16 cellular contexts compared by ENCODE assay signal in the genomic region with DNA sequence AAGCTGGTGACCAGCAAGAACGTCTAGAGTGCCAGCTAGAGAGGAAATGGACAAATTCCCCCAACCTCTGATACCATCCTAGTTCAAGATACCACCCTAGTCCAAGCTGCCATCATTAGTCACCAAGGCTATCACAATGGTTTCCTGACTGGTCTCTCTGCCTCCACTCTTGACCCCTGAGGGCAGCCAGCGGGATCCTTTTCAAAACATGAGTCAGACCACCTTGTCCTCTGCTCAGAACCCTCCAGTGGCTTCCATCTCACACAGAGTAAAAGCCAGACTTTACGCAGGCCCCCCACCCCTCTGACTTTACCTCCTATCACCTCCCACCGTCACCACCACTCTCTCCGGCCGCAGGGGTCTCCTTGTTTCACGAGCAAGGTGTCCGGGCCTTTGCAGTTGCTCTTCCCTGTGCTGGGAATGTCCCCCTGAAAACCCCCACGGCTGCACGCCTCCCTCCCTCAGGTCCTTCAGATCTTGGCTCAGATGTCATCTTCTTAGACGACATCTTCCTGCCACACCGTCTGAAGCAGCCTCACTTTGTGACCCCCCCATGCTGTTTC. TPM values are rescaled to one million over a fixed set of nuclear protein-coding genes. Genes with fewer than 3 reads are reported as not detected.
A peak's percentile ranks its signal among the peaks of the same experiment; 100 is the strongest.
DNase-seq lines count a peak whose midpoint lies in the region; ATAC-seq, FAIRE-seq and TF ChIP-seq lines count a peak whose summit lies in the region.
"Had no signal": no experiment of that assay in that cellular context is flagged by ENCODE, and none has a peak within 500 bp of the region (broad histone marks: within the 10 kb centered on the region; RNA-seq: fewer than 3 reads in every experiment).

No MANE protein-coding gene starts in this region.

- no peak for TF ChIP-seq CTCF in HEK293 (tag by site-specific recombination; IDR thresholded peaks at IDR 0.05)
- no peak for TF ChIP-seq CTCF in astrocyte (IDR thresholded peaks at IDR 0.05; ENCODE audit: insufficient read depth, low read depth, low read length)
- no peak for TF ChIP-seq CTCF in GM10248 (IDR thresholded peaks at IDR 0.05; ENCODE audit: control extremely low read depth, extremely low read depth, low read depth, missing control alignments)
- TF ChIP-seq CTCF in stomach (IDR thresholded peaks at IDR 0.05) = no peak

- no peak overlapping the region for H3K9ac ChIP-seq in astrocyte (ENCODE audit: low read length)

- no peak for FAIRE-seq in astrocyte (lab: Jason Lieb, UNC)
- FAIRE-seq: small intestine had no signal

- no peak overlapping the region for H3K4me3 Mint-ChIP-seq in CD4-positive, alpha-beta memory T cell
- H3K4me3 Mint-ChIP-seq in astrocyte (ENCODE audit: unreplicated experiment) = peak overlapping the region; percentile 60
- H3K4me3 Mint-ChIP-seq: mesothelial cell of epicardium had no signal

- H3K36me3 Mint-ChIP-seq in CD4-positive, alpha-beta memory T cell = peaks cover 67 to 85% of the 10 kb centered on the region in 2 donors
- peaks cover 42% of the 10 kb centered on the region for H3K36me3 Mint-ChIP-seq in astrocyte (ENCODE audit: low read depth, unreplicated experiment)

- peaks cover 4 to 12% (median 7%) of the 10 kb centered on the region in 4 donors for H3K4me1 Mint-ChIP-seq in CD4-positive, alpha-beta memory T cell
- H3K4me1 Mint-ChIP-seq in astrocyte (ENCODE audit: low read depth, unreplicated experiment) = peaks cover 11% of the 10 kb centered on the region

- H3K4me3 ChIP-seq in CD4-positive, alpha-beta memory T cell (ENCODE audit: low read length in 2 of 2) = no peak overlapping the region
- no peak overlapping the region for H3K4me3 ChIP-seq in HEK293 (ENCODE audit: low read depth, low read length)
- no peak overlapping the region for H3K4me3 ChIP-seq in astrocyte (ENCODE audit: insufficient read depth, low read depth, low read length)
- H3K4me3 ChIP-seq in stomach = no peak overlapping the region
- H3K4me3 ChIP-seq: ovary had no signal

- POLR2A ChIA-PET in CD4-positive, alpha-beta memory T cell (lab: Charles Lee; ENCODE audit: partially characterized antibody) = no interaction called here
- POLR2A ChIA-PET in HEK293 (lab: Yijun Ruan, JAX) = no interaction called here
- POLR2A ChIA-PET in GM10248 (lab: Yijun Ruan, JAX) = no interaction called here

- H4K20me1 ChIP-seq in astrocyte (ENCODE audit: insufficient read depth, low read length) = peaks cover 30% of the 10 kb centered on the region

- H3K27ac ChIP-seq in CD4-positive, alpha-beta memory T cell (ENCODE audit: low read depth, low read length) = no peak overlapping the region
- H3K27ac ChIP-seq in HEK293 (ENCODE audit: extremely low read depth, low read depth, low read length) (no peak overlapping the region), astrocyte (ENCODE audit: low read depth, low read length) (no peak overlapping the region), stomach (no peak overlapping the region)
- H3K27ac ChIP-seq: epithelial cell of prostate, ovary had no signal

- no peak for TF ChIP-seq POLR2A in stomach (IDR thresholded peaks at IDR 0.05)

- no peak for TF ChIP-seq EP300 in stomach (IDR thresholded peaks at IDR 0.05)

- no peaks in the 10 kb centered on the region for H3K9me3 ChIP-seq in CD4-positive, alpha-beta memory T cell (ENCODE audit: control insufficient read depth in 1 of 2, low read length in 2 of 2)
- no peaks in the 10 kb centered on the region for H3K9me3 ChIP-seq in HEK293 (ENCODE audit: control insufficient read depth, insufficient read depth, low read depth, low read length)
- H3K9me3 ChIP-seq in astrocyte (ENCODE audit: insufficient read depth, low read depth, low read length) = no peaks in the 10 kb centered on the region
- H3K9me3 ChIP-seq in stomach = no peaks in the 10 kb centered on the region
- H3K9me3 ChIP-seq: BE2C, ovary had no signal

- peak overlapping the region; percentile 28 for H3K4me2 ChIP-seq in astrocyte (ENCODE audit: low read length)

- CTCF ChIA-PET in CD4-positive, alpha-beta memory T cell (lab: Charles Lee; ENCODE audit: partially characterized antibody) = interaction anchor here (1.6 to 2.7 kb wide), 2 partner anchors 11 to 137 kb away, joined by 3 to 7 read pairs; no protein-coding TSS in a partner anchor
- CTCF ChIA-PET in HEK293 (lab: Yijun Ruan, JAX) (interaction anchor here (1.5 kb wide), 1 partner anchor 10 kb away, joined by 10 read pairs; no protein-coding TSS in a partner anchor), GM10248 (lab: Yijun Ruan, JAX) (interaction anchor here (1.4 to 1.5 kb wide), 3 partner anchors 10 to 137 kb away, joined by 3 to 5 read pairs (median 3); no protein-coding TSS in a partner anchor)

- no peak for ATAC-seq in GM18870 (IDR thresholded peaks at IDR 0.05; ENCODE audit: unreplicated experiment)

- H3K27me3 ChIP-seq in CD4-positive, alpha-beta memory T cell (ENCODE audit: insufficient read depth, low read length) = no peaks in the 10 kb centered on the region
- H3K27me3 ChIP-seq in astrocyte (ENCODE audit: insufficient read depth, low read length) (no peaks in the 10 kb centered on the region), stomach (no peaks in the 10 kb centered on the region)
- H3K27me3 ChIP-seq: BE2C, ovary had no signal

- no peaks in the 10 kb centered on the region for H3K79me2 ChIP-seq in astrocyte (ENCODE audit: insufficient read depth, low read length)

- H3K27me3 Mint-ChIP-seq in CD4-positive, alpha-beta memory T cell = no peaks in the 10 kb centered on the region
- H3K27me3 Mint-ChIP-seq in astrocyte (ENCODE audit: low read depth, unreplicated experiment) = no peaks in the 10 kb centered on the region

- intact Hi-C loops in CD4-positive, alpha-beta memory T cell (cut with micrococcal nuclease) = no loop called here
- intact Hi-C loops in stomach (cut with DNase I; ENCODE audit: low total_unique reads) = no loop called here

- no peaks in the 10 kb centered on the region for H3K4me1 ChIP-seq in CD4-positive, alpha-beta memory T cell (ENCODE audit: insufficient read depth, low read length)
- no peaks in the 10 kb centered on the region for H3K4me1 ChIP-seq in HEK293 (ENCODE audit: control insufficient read depth, insufficient read depth, low read length)
- H3K4me1 ChIP-seq in astrocyte (ENCODE audit: insufficient read depth, low read length) = peaks cover 20% of the 10 kb centered on the region
- peaks cover 0 to 12% (median 0%) of the 10 kb centered on the region in 4 donors for H3K4me1 ChIP-seq in stomach

- 90 to 94% (median 92%) methylated on average over 12 of the region's 12 CpGs for WGBS in stomach, 5 donors

- no peak overlapping the region for H2AFZ ChIP-seq in astrocyte (ENCODE audit: low read depth, low read length)

- H3K27ac Mint-ChIP-seq in CD4-positive, alpha-beta memory T cell = peak overlapping the region in 6 of 7 donors; percentile 58 to 93 (median 78)
- H3K27ac Mint-ChIP-seq in astrocyte (ENCODE audit: unreplicated experiment) = peak overlapping the region; percentile 80
- H3K27ac Mint-ChIP-seq: mesothelial cell of epicardium had no signal

- H3K9me3 Mint-ChIP-seq in CD4-positive, alpha-beta memory T cell = no peaks in the 10 kb centered on the region
- H3K9me3 Mint-ChIP-seq in astrocyte (ENCODE audit: unreplicated experiment) = no peaks in the 10 kb centered on the region
- H3K9me3 Mint-ChIP-seq: mesothelial cell of epicardium had no signal

- no peak for DNase-seq in CD4-positive, alpha-beta memory T cell
- DNase-seq in astrocyte (ENCODE audit: low read depth) = peak; percentile 29
- peak; percentile 9 for DNase-seq in mesenteric fat pad (ENCODE audit: low spot score)
- no peak for DNase-seq in GM10248 (ENCODE audit: extremely low spot score)
- DNase-seq in SIG-M5 treated with dmso at 0.1 percent for 504 hours (lab: John Stamatoyannopoulos, UW; ENCODE audit: unreplicated experiment) = no peak
- DNase-seq in stomach = no peak
- DNase-seq: BE2C, HCEC 1CT, NCI-H1105, ovary, SIG-M5, small intestine had no signal

- H3K36me3 ChIP-seq in CD4-positive, alpha-beta memory T cell (ENCODE audit: insufficient read depth, low read length) = peaks cover 87% of the 10 kb centered on the region
- H3K36me3 ChIP-seq in HEK293 (ENCODE audit: control insufficient read depth in 2 of 2, insufficient read depth in 1 of 2, low read length in 2 of 2) (peaks cover 0 to 17% of the 10 kb centered on the region in 2 experiments; a peak in 2 of 3 replicates), astrocyte (ENCODE audit: insufficient read depth, low read length) (peaks cover 5% of the 10 kb centered on the region), stomach (peaks cover 28 to 92% (median 63%) of the 10 kb centered on the region in 4 donors)
- H3K36me3 ChIP-seq: BE2C, ovary had no signal

TF ChIP-seq in HEK293, 187 proteins besides CTCF, POLR2A, EP300 and RAD21 (continues in another document):
- TF ChIP-seq ZIC2 (tag by site-specific recombination; IDR thresholded peaks at IDR 0.05) = peak; percentile 49; the same call in 1 of the 2 replicates
- TF ChIP-seq, protein P1, sequence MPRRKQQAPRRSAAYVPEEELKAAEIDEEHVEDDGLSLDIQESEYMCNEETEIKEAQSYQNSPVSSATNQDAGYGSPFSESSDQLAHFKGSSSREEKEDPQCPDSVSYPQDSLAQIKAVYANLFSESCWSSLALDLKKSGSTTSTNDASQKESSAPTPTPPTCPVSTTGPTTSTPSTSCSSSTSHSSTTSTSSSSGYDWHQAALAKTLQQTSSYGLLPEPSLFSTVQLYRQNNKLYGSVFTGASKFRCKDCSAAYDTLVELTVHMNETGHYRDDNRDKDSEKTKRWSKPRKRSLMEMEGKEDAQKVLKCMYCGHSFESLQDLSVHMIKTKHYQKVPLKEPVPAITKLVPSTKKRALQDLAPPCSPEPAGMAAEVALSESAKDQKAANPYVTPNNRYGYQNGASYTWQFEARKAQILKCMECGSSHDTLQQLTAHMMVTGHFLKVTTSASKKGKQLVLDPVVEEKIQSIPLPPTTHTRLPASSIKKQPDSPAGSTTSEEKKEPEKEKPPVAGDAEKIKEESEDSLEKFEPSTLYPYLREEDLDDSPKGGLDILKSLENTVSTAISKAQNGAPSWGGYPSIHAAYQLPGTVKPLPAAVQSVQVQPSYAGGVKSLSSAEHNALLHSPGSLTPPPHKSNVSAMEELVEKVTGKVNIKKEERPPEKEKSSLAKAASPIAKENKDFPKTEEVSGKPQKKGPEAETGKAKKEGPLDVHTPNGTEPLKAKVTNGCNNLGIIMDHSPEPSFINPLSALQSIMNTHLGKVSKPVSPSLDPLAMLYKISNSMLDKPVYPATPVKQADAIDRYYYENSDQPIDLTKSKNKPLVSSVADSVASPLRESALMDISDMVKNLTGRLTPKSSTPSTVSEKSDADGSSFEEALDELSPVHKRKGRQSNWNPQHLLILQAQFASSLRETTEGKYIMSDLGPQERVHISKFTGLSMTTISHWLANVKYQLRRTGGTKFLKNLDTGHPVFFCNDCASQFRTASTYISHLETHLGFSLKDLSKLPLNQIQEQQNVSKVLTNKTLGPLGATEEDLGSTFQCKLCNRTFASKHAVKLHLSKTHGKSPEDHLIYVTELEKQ (tag by site-specific recombination; IDR thresholded peaks at IDR 0.05; ENCODE audit: borderline replicate concordance) = no peak

RNA-seq across cellular contexts. Expression of a gene that starts 42.2 kb away (rescaled TPM):
- 10 to 100 TPM; 41.7 to 43.4 TPM for total RNA-seq in CD4-positive, alpha-beta memory T cell
- polyA plus RNA-seq in CD4-positive, alpha-beta memory T cell = 10 to 100 TPM; 17.1 to 22.6 TPM
- 64.7 and 65.9 TPM in 2 replicates for total RNA-seq in astrocyte
- total RNA-seq in mesenteric fat pad = 43.9 TPM
- 100 to 1,000 TPM in 3 of 5 donors, 10 to 100 TPM in 1, 1 to 10 TPM in 1; 4.3 to 117 (median 101) TPM for total RNA-seq in stomach
- polyA plus RNA-seq in stomach = 10 to 100 TPM in 2 of 3 donors, 1 to 10 TPM in 1; 9.0 to 29.3 (median 19.9) TPM

Comparison
In these comparisons a context has a peak if more than half of its experiments do, and no peak if none do; other contexts are left out.
1. DNase-seq: peak in astrocyte (single experiment) and mesenteric fat pad (single experiment); none in CD4-positive, alpha-beta memory T cell (0 of 5), GM10248 (single experiment), SIG-M5 treated with dmso at 0.1 percent for 504 hours (single experiment) and stomach (single experiment).